In genomic region chr1:20078166-20078565, GRCh38 we compare ENCODE assay signal across 21 cellular contexts. TPM values are rescaled to one million over a fixed set of nuclear protein-coding genes. Genes with fewer than 3 reads are reported as not detected.
DNase-seq lines count a peak whose midpoint lies in the region; ATAC-seq and TF ChIP-seq lines count a peak whose summit lies in the region.
"Had no signal": no experiment of that assay in that cellular context is flagged by ENCODE, and none has a peak within 500 bp of the region (broad histone marks: within the 10 kb centered on the region; RNA-seq: fewer than 3 reads in every experiment).

No MANE protein-coding gene starts in this region.

- no peak for TF ChIP-seq CTCF in GM20000 (IDR thresholded peaks at IDR 0.05; ENCODE audit: extremely low read depth, missing control alignments)

- peak overlapping the region; percentile 22 for H3K27ac Mint-ChIP-seq in T-helper 1 cell treated with Interleukin-12 subunit alpha and Interleukin-12 subunit beta and Interleukin-4 antibody, amounts not matched to agents 30 μg/mL and 1 μg/mL, for 36 hours
- H3K27ac Mint-ChIP-seq in memory B cell = peak overlapping the region; percentile 88
- H3K27ac Mint-ChIP-seq in effector memory CD8-positive, alpha-beta T cell = no peak overlapping the region
- H3K27ac Mint-ChIP-seq: activated CD4-positive, alpha-beta T cell treated with anti-CD3 and anti-CD28 coated beads, Interleukin-2, amount 10 ng/mL, durations not matched to agents 7 days and 5 days; CD4-positive, alpha-beta memory T cell had no signal

- H3K4me3 Mint-ChIP-seq in T-helper 1 cell treated with Interleukin-12 subunit alpha and Interleukin-12 subunit beta and Interleukin-4 antibody, amounts not matched to agents 30 μg/mL and 1 μg/mL, for 36 hours = no peak overlapping the region
- peak overlapping the region; percentile 48 for H3K4me3 Mint-ChIP-seq in memory B cell
- no peak overlapping the region for H3K4me3 Mint-ChIP-seq in effector memory CD8-positive, alpha-beta T cell
- H3K4me3 Mint-ChIP-seq: activated CD4-positive, alpha-beta T cell treated with anti-CD3 and anti-CD28 coated beads, Interleukin-2, amount 10 ng/mL, durations not matched to agents 7 days and 5 days; CD4-positive, alpha-beta memory T cell had no signal

- H3K36me3 Mint-ChIP-seq in T-helper 1 cell treated with Interleukin-12 subunit alpha and Interleukin-12 subunit beta and Interleukin-4 antibody, amounts not matched to agents 30 μg/mL and 1 μg/mL, for 36 hours (ENCODE audit: low read depth) = no peaks in the 10 kb centered on the region
- H3K36me3 Mint-ChIP-seq in memory B cell = peaks cover 1% of the 10 kb centered on the region
- H3K36me3 Mint-ChIP-seq in effector memory CD8-positive, alpha-beta T cell (ENCODE audit: insufficient read depth) = no peaks in the 10 kb centered on the region
- H3K36me3 Mint-ChIP-seq: CD4-positive, alpha-beta memory T cell had no signal

- H3K4me1 Mint-ChIP-seq in T-helper 1 cell treated with Interleukin-12 subunit alpha and Interleukin-12 subunit beta and Interleukin-4 antibody, amounts not matched to agents 30 μg/mL and 1 μg/mL, for 36 hours (ENCODE audit: low read depth) = peaks cover 9% of the 10 kb centered on the region
- peaks cover 55% of the 10 kb centered on the region for H3K4me1 Mint-ChIP-seq in memory B cell
- H3K4me1 Mint-ChIP-seq in effector memory CD8-positive, alpha-beta T cell (ENCODE audit: low read depth in 2 of 2) = peaks cover 16 to 17% of the 10 kb centered on the region in 2 donors

- no peaks in the 10 kb centered on the region for H3K9me3 Mint-ChIP-seq in T-helper 1 cell treated with Interleukin-12 subunit alpha and Interleukin-12 subunit beta and Interleukin-4 antibody, amounts not matched to agents 30 μg/mL and 1 μg/mL, for 36 hours
- no peaks in the 10 kb centered on the region for H3K9me3 Mint-ChIP-seq in memory B cell
- H3K9me3 Mint-ChIP-seq in effector memory CD8-positive, alpha-beta T cell = no peaks in the 10 kb centered on the region
- H3K9me3 Mint-ChIP-seq: activated CD4-positive, alpha-beta T cell treated with anti-CD3 and anti-CD28 coated beads, Interleukin-2, amount 10 ng/mL, durations not matched to agents 7 days and 5 days; CD4-positive, alpha-beta memory T cell had no signal

- peaks cover 42% of the 10 kb centered on the region for H3K27me3 Mint-ChIP-seq in T-helper 1 cell treated with Interleukin-12 subunit alpha and Interleukin-12 subunit beta and Interleukin-4 antibody, amounts not matched to agents 30 μg/mL and 1 μg/mL, for 36 hours (ENCODE audit: low read depth)
- H3K27me3 Mint-ChIP-seq in memory B cell = no peaks in the 10 kb centered on the region
- H3K27me3 Mint-ChIP-seq in effector memory CD8-positive, alpha-beta T cell = peaks cover 52 to 63% of the 10 kb centered on the region in 2 donors

- DNase-seq in T-helper 1 cell = no peak
- peak; percentile 53 for DNase-seq in GM20000 (ENCODE audit: low spot score)
- DNase-seq in memory B cell (ENCODE audit: low spot score in 2 of 2) = peak; percentile 32 to 34
- DNase-seq in effector memory CD8-positive, alpha-beta T cell = no peak
- DNase-seq in GM19240 (ENCODE audit: insufficient read length, low spot score) = no peak
- no peak for DNase-seq in mucosa of gallbladder (ENCODE audit: low spot score)
- DNase-seq: activated CD4-positive, alpha-beta T cell treated with anti-CD3 and anti-CD28 coated beads, Interleukin-2, amount 10 ng/mL, durations not matched to agents 7 days and 5 days; CD4-positive, alpha-beta memory T cell; dermis blood vessel endothelial cell; glutamatergic neuron; GM23248; NCI-H146; NCI-H446; SJCRH30; stimulated activated CD4-positive, alpha-beta T cell treated with anti-CD3 and anti-CD28 coated beads, Interleukin-12 subunit alpha, Interleukin-12 subunit beta, amount 100 ng/mL, for 4 hours; T-helper 9 cell; uterus had no signal

- ATAC-seq in HG03460 (IDR thresholded peaks at IDR 0.05; ENCODE audit: unreplicated experiment) = peak; percentile 53
- peak; percentile 83 for ATAC-seq in memory B cell (ENCODE audit: low read depth)
- ATAC-seq in effector memory CD8-positive, alpha-beta T cell (replicated peaks) = no peak

RNA-seq across cellular contexts. Expression of gene PLA2G5, which starts 8.2 kb away (rescaled TPM):
- 4.9 TPM for total RNA-seq in mucosa of gallbladder
- total RNA-seq: A673; activated CD4-positive, alpha-beta T cell treated with anti-CD3 and anti-CD28 coated beads, Interleukin-2, amount 10 ng/mL, durations not matched to agents 7 days and 5 days; CD4-positive, alpha-beta memory T cell; dermis blood vessel endothelial cell; GM23248; HT-29 had no signal

RNA-seq across cellular contexts. Expression of gene PLA2G2D, which starts 41.2 kb away (rescaled TPM):
- total RNA-seq in mucosa of gallbladder = not detected
- total RNA-seq: A673; activated CD4-positive, alpha-beta T cell treated with anti-CD3 and anti-CD28 coated beads, Interleukin-2, amount 10 ng/mL, durations not matched to agents 7 days and 5 days; CD4-positive, alpha-beta memory T cell; dermis blood vessel endothelial cell; GM23248; HT-29; SJCRH30; uterus had no signal

Comparison
In these comparisons a context has a peak if more than half of its experiments do, and no peak if none do; other contexts are left out.
1. H3K27ac Mint-ChIP-seq: peak in T-helper 1 cell treated with Interleukin-12 subunit alpha and Interleukin-12 subunit beta and Interleukin-4 antibody, amounts not matched to agents 30 μg/mL and 1 μg/mL, for 36 hours (single experiment) and memory B cell (single experiment); none in effector memory CD8-positive, alpha-beta T cell (0 of 2).
2. DNase-seq: peak in GM20000 (single experiment) and memory B cell (2 of 2); none in T-helper 1 cell (0 of 5), effector memory CD8-positive, alpha-beta T cell (0 of 3), GM19240 (single experiment) and mucosa of gallbladder (single experiment).